Comparison of ENCODE assay signal across 1 cellular context in the genomic region with DNA sequence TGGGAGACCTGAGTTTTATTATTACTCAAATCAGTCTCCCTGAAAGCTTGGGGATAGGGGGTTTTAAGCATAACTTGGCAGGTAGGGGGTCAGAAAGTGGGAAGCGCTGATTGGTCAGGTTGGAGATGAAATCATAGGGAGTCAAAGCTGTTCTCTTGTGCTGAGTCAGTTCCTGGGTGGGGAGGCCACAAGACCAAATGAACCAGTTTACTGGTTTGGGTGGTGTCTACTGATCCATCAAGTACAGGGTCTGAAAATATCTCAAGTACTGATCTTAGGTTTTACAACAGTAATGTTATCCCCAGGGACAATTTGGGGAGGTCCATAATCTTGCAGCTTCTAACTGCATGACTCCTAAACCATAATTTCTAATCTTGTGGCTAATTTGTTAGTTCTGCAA.
TF ChIP-seq lines count a peak whose summit lies in the region.

No MANE protein-coding gene starts in this region.

TF ChIP-seq in WTC11, 78 proteins besides CTCF, POLR2A, EP300 and RAD21 (continued from another document):
- TF ChIP-seq, protein P1, sequence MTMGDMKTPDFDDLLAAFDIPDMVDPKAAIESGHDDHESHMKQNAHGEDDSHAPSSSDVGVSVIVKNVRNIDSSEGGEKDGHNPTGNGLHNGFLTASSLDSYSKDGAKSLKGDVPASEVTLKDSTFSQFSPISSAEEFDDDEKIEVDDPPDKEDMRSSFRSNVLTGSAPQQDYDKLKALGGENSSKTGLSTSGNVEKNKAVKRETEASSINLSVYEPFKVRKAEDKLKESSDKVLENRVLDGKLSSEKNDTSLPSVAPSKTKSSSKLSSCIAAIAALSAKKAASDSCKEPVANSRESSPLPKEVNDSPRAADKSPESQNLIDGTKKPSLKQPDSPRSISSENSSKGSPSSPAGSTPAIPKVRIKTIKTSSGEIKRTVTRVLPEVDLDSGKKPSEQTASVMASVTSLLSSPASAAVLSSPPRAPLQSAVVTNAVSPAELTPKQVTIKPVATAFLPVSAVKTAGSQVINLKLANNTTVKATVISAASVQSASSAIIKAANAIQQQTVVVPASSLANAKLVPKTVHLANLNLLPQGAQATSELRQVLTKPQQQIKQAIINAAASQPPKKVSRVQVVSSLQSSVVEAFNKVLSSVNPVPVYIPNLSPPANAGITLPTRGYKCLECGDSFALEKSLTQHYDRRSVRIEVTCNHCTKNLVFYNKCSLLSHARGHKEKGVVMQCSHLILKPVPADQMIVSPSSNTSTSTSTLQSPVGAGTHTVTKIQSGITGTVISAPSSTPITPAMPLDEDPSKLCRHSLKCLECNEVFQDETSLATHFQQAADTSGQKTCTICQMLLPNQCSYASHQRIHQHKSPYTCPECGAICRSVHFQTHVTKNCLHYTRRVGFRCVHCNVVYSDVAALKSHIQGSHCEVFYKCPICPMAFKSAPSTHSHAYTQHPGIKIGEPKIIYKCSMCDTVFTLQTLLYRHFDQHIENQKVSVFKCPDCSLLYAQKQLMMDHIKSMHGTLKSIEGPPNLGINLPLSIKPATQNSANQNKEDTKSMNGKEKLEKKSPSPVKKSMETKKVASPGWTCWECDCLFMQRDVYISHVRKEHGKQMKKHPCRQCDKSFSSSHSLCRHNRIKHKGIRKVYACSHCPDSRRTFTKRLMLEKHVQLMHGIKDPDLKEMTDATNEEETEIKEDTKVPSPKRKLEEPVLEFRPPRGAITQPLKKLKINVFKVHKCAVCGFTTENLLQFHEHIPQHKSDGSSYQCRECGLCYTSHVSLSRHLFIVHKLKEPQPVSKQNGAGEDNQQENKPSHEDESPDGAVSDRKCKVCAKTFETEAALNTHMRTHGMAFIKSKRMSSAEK (CRISPR knock-in tag; IDR thresholded peaks at IDR 0.05; ENCODE audit: borderline replicate concordance): no peak
- no peak for TF ChIP-seq CREB1 (CRISPR knock-in tag; IDR thresholded peaks at IDR 0.05)
